Comparison of ENCODE assay signal across 13 cellular contexts in genomic region chr15:93460717-93461116, GRCh38.
A peak's percentile ranks its signal among the peaks of the same experiment; 100 is the strongest.
DNase-seq lines count a peak whose midpoint lies in the region; ATAC-seq and TF ChIP-seq lines count a peak whose summit lies in the region.
"Had no signal": no experiment of that assay in that cellular context is flagged by ENCODE, and none has a peak within 500 bp of the region (broad histone marks: within the 10 kb centered on the region; RNA-seq: fewer than 3 reads in every experiment).

No MANE protein-coding gene starts in this region.

- DNase-seq in epithelial cell of proximal tubule (ENCODE audit: low read depth) (peak; percentile 77), cardiac septum (ENCODE audit: low spot score) (no peak)
- no peak for DNase-seq in CD8-positive, alpha-beta memory T cell
- no peak for DNase-seq in stimulated activated CD4-positive, alpha-beta T cell treated with anti-CD3 and anti-CD28 coated beads, Interleukin-1b, Interleukin-23, amount 100 ng/mL, for 48 hours
- no peak for DNase-seq in stimulated activated naive CD4-positive, alpha-beta T cell treated with Interleukin-2 at 50 U/mL for 16 hours (lab: John Stamatoyannopoulos, UW)
- DNase-seq: BE2C, KBM-7, NCI-H2081, SK-N-SH had no signal

- no peak for TF ChIP-seq CTCF in epithelial cell of proximal tubule (conservative IDR thresholded peaks at IDR 0.05; ENCODE audit: low read depth, low read length)

- H3K36me3 Mint-ChIP-seq in CD8-positive, alpha-beta memory T cell = no peaks in the 10 kb centered on the region
- H3K36me3 Mint-ChIP-seq: stimulated activated effector memory CD8-positive, alpha-beta T cell treated with anti-CD3 and anti-CD28 coated beads, Interleukin-12 subunit alpha, Interleukin-12 subunit beta, amount 100 ng/mL, for 72 hours had no signal

- intact Hi-C loops in cardiac septum (cut with DNase I) = no loop called here

- peak overlapping the region; percentile 26 for H3K4me3 ChIP-seq in epithelial cell of proximal tubule (ENCODE audit: low read depth, low read length)
- H3K4me3 ChIP-seq in CD8-positive, alpha-beta memory T cell (ENCODE audit: low read length) = no peak overlapping the region

- no peaks in the 10 kb centered on the region for H3K27me3 ChIP-seq in CD8-positive, alpha-beta memory T cell (ENCODE audit: insufficient read depth, low read length, poor library complexity, severe bottlenecking)
- H3K27me3 ChIP-seq: BE2C had no signal

- H3K4me1 ChIP-seq in CD8-positive, alpha-beta memory T cell (ENCODE audit: insufficient read depth, low read length) = no peaks in the 10 kb centered on the region

- peaks cover 6 to 27% of the 10 kb centered on the region in 2 donors for H3K27me3 Mint-ChIP-seq in CD8-positive, alpha-beta memory T cell

- no peaks in the 10 kb centered on the region for H3K9me3 Mint-ChIP-seq in CD8-positive, alpha-beta memory T cell
- H3K9me3 Mint-ChIP-seq: stimulated activated effector memory CD8-positive, alpha-beta T cell treated with anti-CD3 and anti-CD28 coated beads, Interleukin-12 subunit alpha, Interleukin-12 subunit beta, amount 100 ng/mL, for 72 hours had no signal

- no peaks in the 10 kb centered on the region for H3K4me1 Mint-ChIP-seq in CD8-positive, alpha-beta memory T cell
- H3K4me1 Mint-ChIP-seq: stimulated activated effector memory CD8-positive, alpha-beta T cell treated with anti-CD3 and anti-CD28 coated beads, Interleukin-12 subunit alpha, Interleukin-12 subunit beta, amount 100 ng/mL, for 72 hours had no signal

- H3K36me3 ChIP-seq in CD8-positive, alpha-beta memory T cell (ENCODE audit: insufficient read depth, low read length) = no peaks in the 10 kb centered on the region
- H3K36me3 ChIP-seq: BE2C had no signal

- H3K27ac Mint-ChIP-seq in CD8-positive, alpha-beta memory T cell = no peak overlapping the region
- H3K27ac Mint-ChIP-seq: stimulated activated effector memory CD8-positive, alpha-beta T cell treated with anti-CD3 and anti-CD28 coated beads, Interleukin-12 subunit alpha, Interleukin-12 subunit beta, amount 100 ng/mL, for 72 hours had no signal

- no peaks in the 10 kb centered on the region for H3K9me3 ChIP-seq in CD8-positive, alpha-beta memory T cell (ENCODE audit: low read length)
- H3K9me3 ChIP-seq: BE2C, SK-N-SH had no signal

- H3K27ac ChIP-seq in CD8-positive, alpha-beta memory T cell (ENCODE audit: low read depth, low read length) = no peak overlapping the region

- peak; percentile 73 for ATAC-seq in GM18858 (IDR thresholded peaks at IDR 0.05; ENCODE audit: unreplicated experiment)
- peak; percentile 63 for ATAC-seq in GM21528 (IDR thresholded peaks at IDR 0.05; ENCODE audit: low FRiP score, unreplicated experiment)
- peak; percentile 84 for ATAC-seq in HG03175 (IDR thresholded peaks at IDR 0.05; ENCODE audit: unreplicated experiment)
- ATAC-seq: stimulated activated effector memory CD8-positive, alpha-beta T cell treated with anti-CD3 and anti-CD28 coated beads, Interleukin-12 subunit alpha, Interleukin-12 subunit beta, amount 100 ng/mL, for 72 hours had no signal

- POLR2A ChIA-PET in CD8-positive, alpha-beta memory T cell (lab: Charles Lee) = no interaction called here

- CTCF ChIA-PET in CD8-positive, alpha-beta memory T cell (lab: Charles Lee) = no interaction called here

- no peak overlapping the region for H3K4me3 Mint-ChIP-seq in CD8-positive, alpha-beta memory T cell
- H3K4me3 Mint-ChIP-seq: stimulated activated effector memory CD8-positive, alpha-beta T cell treated with anti-CD3 and anti-CD28 coated beads, Interleukin-12 subunit alpha, Interleukin-12 subunit beta, amount 100 ng/mL, for 72 hours had no signal
